In the genomic region with DNA sequence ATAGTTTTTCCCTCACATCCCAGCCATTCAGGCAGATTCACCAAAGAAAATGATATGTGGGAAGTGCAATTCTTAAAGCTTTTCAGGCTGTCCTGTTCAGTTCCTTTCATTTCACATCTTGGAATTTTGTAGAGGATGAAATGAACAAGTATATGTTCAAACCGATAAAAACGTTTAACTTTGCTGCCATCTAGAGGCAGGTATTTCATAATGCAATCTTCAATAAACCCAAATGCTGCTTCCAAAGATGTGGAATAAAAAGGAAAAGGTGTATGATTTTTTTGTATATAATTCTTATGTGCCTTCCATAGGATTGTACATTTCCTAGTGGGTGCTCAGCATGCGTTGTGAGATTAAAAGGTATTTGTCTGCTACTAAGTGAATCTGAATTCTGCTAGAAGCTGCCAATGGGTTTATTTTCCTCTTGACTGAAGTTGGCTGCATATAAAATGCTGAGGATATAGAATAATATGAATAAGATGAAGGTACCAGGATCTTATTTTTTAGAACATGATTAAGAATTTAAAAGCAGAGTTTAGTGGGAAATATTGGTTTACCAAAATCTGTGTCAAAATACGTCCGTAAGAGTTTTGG, we compare ENCODE assay signal across 8 cellular contexts.
DNase-seq lines count a peak whose midpoint lies in the region; ATAC-seq, FAIRE-seq and TF ChIP-seq lines count a peak whose summit lies in the region.

No MANE protein-coding gene starts in this region.

- peaks cover 3% of the 10 kb centered on the region; the same call in 1 of the 2 replicates for H3K9me1 ChIP-seq in IMR-90 (ENCODE audit: insufficient read depth, low read length)

- ATAC-seq in IMR-90 (ENCODE audit: low read depth), result peak; percentile 68
- no peak for ATAC-seq in activated CD8-positive, alpha-beta memory T cell treated with anti-CD3 and anti-CD28 coated beads, Interleukin-2, amount 10 ng/mL, durations not matched to agents 7 days and 5 days

- H3K36me3 Mint-ChIP-seq in CD14-positive monocyte, result no peaks in the 10 kb centered on the region
- H3K36me3 Mint-ChIP-seq in activated CD8-positive, alpha-beta memory T cell treated with anti-CD3 and anti-CD28 coated beads, Interleukin-2, amount 10 ng/mL, durations not matched to agents 7 days and 5 days, result no peaks in the 10 kb centered on the region

- CTCF ChIA-PET in IMR-90 (lab: Yijun Ruan, JAX), result interaction anchor here (1.5 kb wide), 1 partner anchor 67 kb away, joined by 4 read pairs; no protein-coding TSS in a partner anchor
- CTCF ChIA-PET in activated CD8-positive, alpha-beta memory T cell treated with anti-CD3 and anti-CD28 coated beads, Interleukin-2, amount 10 ng/mL, durations not matched to agents 7 days and 5 days (lab: Charles Lee), result no interaction called here

- H3K56ac ChIP-seq in IMR-90 (ENCODE audit: extremely low read depth, insufficient read depth, low read length), result no peak overlapping the region

- in situ Hi-C loops in IMR-90 (cut with MboI; ENCODE audit: low sequenced_read_pairs), result loop anchor here (5.0 to 25.0 kb wide), 4 partner anchors 73 to 1418 kb away; no protein-coding TSS in a partner anchor

- H3K4ac ChIP-seq in IMR-90 (ENCODE audit: low read depth, low read length), result no peak overlapping the region

- WGBS in IMR-90 (ENCODE audit: extremely low coverage in 2 of 2, insufficient read length in 1 of 2), 2 experiments, result 0% methylated on average over 1 of the region's 5 CpGs; no CpG with 5 or more reads in 1 of the 2 experiments

- no peak overlapping the region for H4K91ac ChIP-seq in IMR-90 (ENCODE audit: insufficient read depth, low read depth, low read length)

- H4K8ac ChIP-seq in IMR-90 (ENCODE audit: low read depth in 2 of 2, low read length in 2 of 2), result no peak overlapping the region

- H3K9me3 ChIP-seq in IMR-90 (ENCODE audit: control insufficient read depth, insufficient read depth, low read length) (no peaks in the 10 kb centered on the region), neural cell (ENCODE audit: low read length) (no peaks in the 10 kb centered on the region)
- H3K9me3 ChIP-seq in effector memory CD4-positive, alpha-beta T cell (ENCODE audit: control insufficient read depth, low read length), result no peaks in the 10 kb centered on the region

- DNase-seq in CD14-positive monocyte (ENCODE audit: low spot score) (no peak), IMR-90 (peak; percentile 81), RCC 7860 (ENCODE audit: low spot score) (peak; percentile 41), erythroblast (lab: John Stamatoyannopoulos, UW) (peak; percentile 50 to 72)
- no peak for DNase-seq in effector memory CD4-positive, alpha-beta T cell
- no peak for DNase-seq in activated CD8-positive, alpha-beta memory T cell treated with anti-CD3 and anti-CD28 coated beads, Interleukin-2, amount 10 ng/mL, durations not matched to agents 7 days and 5 days
- no peak for DNase-seq in activated naive CD4-positive, alpha-beta T cell (lab: John Stamatoyannopoulos, UW)

- H3K9me2 ChIP-seq in neural cell (ENCODE audit: insufficient read depth, low read length), result no peaks in the 10 kb centered on the region

- TF ChIP-seq POLR2A in IMR-90 (IDR thresholded peaks at IDR 0.05; ENCODE audit: low read depth, low read length) (no peak), erythroblast (IDR thresholded peaks at IDR 0.05; ENCODE audit: low read length) (no peak)

- TF ChIP-seq RAD21 in IMR-90 (IDR thresholded peaks at IDR 0.05; ENCODE audit: low read length) (peak; percentile 69), neural cell (conservative IDR thresholded peaks at IDR 0.05) (peak; percentile 80)

- FAIRE-seq in RCC 7860 (lab: Jason Lieb, UNC), result peak; percentile 82

- POLR2A ChIA-PET in IMR-90 (lab: Charles Lee; ENCODE audit: unreplicated experiment), result no interaction called here

- no peak overlapping the region for H2AK5ac ChIP-seq in IMR-90 (ENCODE audit: low read depth, low read length)

- H2BK15ac ChIP-seq in IMR-90 (ENCODE audit: low read depth, low read length), result no peak overlapping the region

- H3K36me3 ChIP-seq in IMR-90 (ENCODE audit: control insufficient read depth, insufficient read depth, low read length), result no peaks in the 10 kb centered on the region
- no peaks in the 10 kb centered on the region for H3K36me3 ChIP-seq in neural cell (ENCODE audit: insufficient read depth, low read length)
- H3K36me3 ChIP-seq in effector memory CD4-positive, alpha-beta T cell (ENCODE audit: control insufficient read depth, insufficient read depth, low read length), result no peaks in the 10 kb centered on the region

- H3K27me3 Mint-ChIP-seq in CD14-positive monocyte (ENCODE audit: low read depth in 3 of 3), result peaks cover 0 to 2% (median 0%) of the 10 kb centered on the region in 3 donors
- H3K27me3 Mint-ChIP-seq in activated CD8-positive, alpha-beta memory T cell treated with anti-CD3 and anti-CD28 coated beads, Interleukin-2, amount 10 ng/mL, durations not matched to agents 7 days and 5 days, result peaks cover 2% of the 10 kb centered on the region

- H2BK5ac ChIP-seq in IMR-90 (ENCODE audit: low read depth, low read length, poor library complexity, severe bottlenecking), result peak overlapping the region; percentile 9

- H3K9ac ChIP-seq in IMR-90 (ENCODE audit: low read depth, low read length) (peak overlapping the region; percentile 54; the same call in 1 of the 2 replicates), neural cell (ENCODE audit: low read length) (no peak overlapping the region)

- no TSS peak for BruUV-seq in IMR-90 (replicated peaks; lab: Mats Ljungman, UMichigan)

- H3K4me1 Mint-ChIP-seq in CD14-positive monocyte, result no peaks in the 10 kb centered on the region
- H3K4me1 Mint-ChIP-seq in activated CD8-positive, alpha-beta memory T cell treated with anti-CD3 and anti-CD28 coated beads, Interleukin-2, amount 10 ng/mL, durations not matched to agents 7 days and 5 days, result peaks cover 10% of the 10 kb centered on the region

- peaks cover 10% of the 10 kb centered on the region for H3K4me1 ChIP-seq in IMR-90 (ENCODE audit: control insufficient read depth, insufficient read depth, low read length)
- H3K4me1 ChIP-seq in effector memory CD4-positive, alpha-beta T cell (ENCODE audit: control insufficient read depth, insufficient read depth, low read length, poor library complexity, severe bottlenecking), result no peaks in the 10 kb centered on the region

- peak; percentile 60 for TF ChIP-seq CTCF in CD14-positive monocyte (IDR thresholded peaks at IDR 0.05)
- peak; percentile 76 for TF ChIP-seq CTCF in IMR-90 (conservative IDR thresholded peaks at IDR 0.05; ENCODE audit: low read depth, low read length)
- peak; percentile 80 for TF ChIP-seq CTCF in neural cell (IDR thresholded peaks at IDR 0.05; ENCODE audit: poor library complexity, severe bottlenecking)

- H3K9me3 Mint-ChIP-seq in CD14-positive monocyte, result no peaks in the 10 kb centered on the region
- H3K9me3 Mint-ChIP-seq in activated CD8-positive, alpha-beta memory T cell treated with anti-CD3 and anti-CD28 coated beads, Interleukin-2, amount 10 ng/mL, durations not matched to agents 7 days and 5 days (ENCODE audit: low read depth), result no peaks in the 10 kb centered on the region

- H3F3A ChIP-seq in neural cell (ENCODE audit: insufficient read depth, low read length, poor library complexity, severe bottlenecking), result no peaks in the 10 kb centered on the region

- H3K4me2 ChIP-seq in IMR-90 (ENCODE audit: low read depth, low read length) (peak overlapping the region; percentile 23; the same call in 1 of the 2 replicates), neural cell (ENCODE audit: low read length) (no peak overlapping the region)

- intact Hi-C loops in CD14-positive monocyte (cut with micrococcal nuclease) (loop anchor here in 1 of 2 donors (5.0 kb wide), 1 partner anchor 353 kb away; no protein-coding TSS in a partner anchor), IMR-90 (cut with micrococcal nuclease) (loop anchor here (1.0 to 10.0 kb wide), 2 partner anchors 75 to 1165 kb away; no protein-coding TSS in a partner anchor)

- H3K14ac ChIP-seq in IMR-90 (replicated peaks; ENCODE audit: low read depth, low read length), result no peak overlapping the region

- no peak overlapping the region for H3K4me3 Mint-ChIP-seq in CD14-positive monocyte
- no peak overlapping the region for H3K4me3 Mint-ChIP-seq in activated CD8-positive, alpha-beta memory T cell treated with anti-CD3 and anti-CD28 coated beads, Interleukin-2, amount 10 ng/mL, durations not matched to agents 7 days and 5 days

- H4K20me1 ChIP-seq in IMR-90 (ENCODE audit: insufficient read depth, low read length), result no peaks in the 10 kb centered on the region
- H4K20me1 ChIP-seq in neural cell (ENCODE audit: insufficient read depth), result no peaks in the 10 kb centered on the region

- H3K79me2 ChIP-seq in neural cell (replicated peaks; ENCODE audit: insufficient read depth, low read length), result no peaks in the 10 kb centered on the region

- H4K5ac ChIP-seq in IMR-90 (ENCODE audit: low read depth, low read length), result no peak overlapping the region

- H3K4me3 ChIP-seq in IMR-90 (ENCODE audit: insufficient read depth, low read depth, low read length) (no peak overlapping the region), neural cell (ENCODE audit: low read length) (no peak overlapping the region)
- H3K4me3 ChIP-seq in effector memory CD4-positive, alpha-beta T cell (ENCODE audit: insufficient read depth, low read depth, low read length, poor library complexity, severe bottlenecking), result no peak overlapping the region

- H3K27ac ChIP-seq in IMR-90 (ENCODE audit: insufficient read depth, low read length) (peak overlapping the region; percentile 43; the same call in 1 of the 2 replicates), neural cell (ENCODE audit: low read length) (no peak overlapping the region)
- no peak overlapping the region for H3K27ac ChIP-seq in effector memory CD4-positive, alpha-beta T cell (ENCODE audit: insufficient read depth, low read length, poor library complexity, severe bottlenecking)

- dilution Hi-C loops in IMR-90 (cut with HindIII; ENCODE audit: low sequenced_read_pairs, unreplicated experiment), result no loop called here

- H3K23ac ChIP-seq in IMR-90 (ENCODE audit: low read depth, low read length), result no peak overlapping the region

- peaks cover 0 to 3% of the 10 kb centered on the region in 2 experiments; a peak in 1 of 4 replicates for H3K79me1 ChIP-seq in IMR-90 (ENCODE audit: low read depth in 1 of 2, low read length in 2 of 2)

- no peak overlapping the region for H3K27ac Mint-ChIP-seq in CD14-positive monocyte
- no peak overlapping the region for H3K27ac Mint-ChIP-seq in activated CD8-positive, alpha-beta memory T cell treated with anti-CD3 and anti-CD28 coated beads, Interleukin-2, amount 10 ng/mL, durations not matched to agents 7 days and 5 days

- no peak overlapping the region for H2AK9ac ChIP-seq in IMR-90 (replicated peaks; ENCODE audit: low read depth, low read length, poor library complexity)

- no peak for TF ChIP-seq EP300 in neural cell (conservative IDR thresholded peaks at IDR 0.05; ENCODE audit: poor library complexity, severe bottlenecking)

- H3K27me3 ChIP-seq in IMR-90 (ENCODE audit: control insufficient read depth, insufficient read depth, low read length) (no peaks in the 10 kb centered on the region), neural cell (ENCODE audit: insufficient read depth, low read depth, low read length) (no peaks in the 10 kb centered on the region)
- H3K27me3 ChIP-seq in effector memory CD4-positive, alpha-beta T cell (replicated peaks; ENCODE audit: control insufficient read depth, insufficient read depth, low read length, poor library complexity, severe bottlenecking), result no peaks in the 10 kb centered on the region

- H3K18ac ChIP-seq in IMR-90 (ENCODE audit: low read depth, low read length), result no peak overlapping the region

- H2BK120ac ChIP-seq in IMR-90 (ENCODE audit: low read depth, low read length), result no peak overlapping the region

- H2AFZ ChIP-seq in IMR-90 (replicated peaks; ENCODE audit: low read length, poor library complexity) (no peak overlapping the region), neural cell (ENCODE audit: low read depth, low read length) (no peak overlapping the region)

- H2BK20ac ChIP-seq in IMR-90 (ENCODE audit: low read depth, low read length), result no peak overlapping the region

Comparison
In these comparisons a context has a peak if more than half of its experiments do, and no peak if none do; other contexts are left out.
1. DNase-seq: peak in IMR-90 (single experiment), RCC 7860 (single experiment) and erythroblast (2 of 2); none in CD14-positive monocyte (single experiment), effector memory CD4-positive, alpha-beta T cell (0 of 3), activated CD8-positive, alpha-beta memory T cell treated with anti-CD3 and anti-CD28 coated beads, Interleukin-2, amount 10 ng/mL, durations not matched to agents 7 days and 5 days (single experiment) and activated naive CD4-positive, alpha-beta T cell (0 of 4).
2. Peak in every context shown above with its lines, with median percentiles within 50 percentile points of each other: CTCF ChIP-seq.